ENCODE assay signal across 15 cellular contexts in the genomic region with DNA sequence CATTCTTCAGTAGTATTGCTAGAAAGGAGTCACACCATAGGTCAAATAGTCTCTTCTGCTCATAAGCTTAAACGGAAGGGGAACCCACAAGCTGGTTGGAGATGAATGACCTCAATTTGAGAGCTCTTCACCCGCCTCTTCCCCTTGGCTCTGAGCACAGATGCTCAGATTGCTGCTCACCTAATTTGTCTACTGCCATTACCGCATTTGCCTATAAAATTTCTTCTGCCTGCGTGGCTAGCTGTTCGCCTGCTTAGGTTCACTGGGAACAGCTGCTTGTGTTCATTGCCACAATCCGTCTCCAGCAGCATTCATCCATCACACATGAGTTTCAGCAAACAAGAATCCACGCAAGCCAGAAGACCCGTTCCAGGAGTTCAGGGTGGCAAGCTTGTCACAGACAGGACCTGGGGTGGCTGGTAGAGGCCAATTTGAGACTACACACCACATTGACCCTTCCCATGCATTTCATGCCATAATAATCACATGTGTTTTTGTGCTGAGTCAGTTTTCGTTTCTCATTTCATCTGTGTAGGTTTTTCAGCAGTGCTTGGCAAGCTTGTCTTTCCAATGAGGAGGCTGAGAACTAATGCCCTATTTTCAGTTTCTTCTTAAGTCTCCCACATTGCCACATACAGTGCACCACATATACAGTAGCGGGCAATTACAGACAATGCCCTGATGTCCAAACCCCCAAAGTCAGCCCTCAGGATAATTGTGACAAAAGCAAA. TPM values are rescaled to one million over a fixed set of nuclear protein-coding genes. Genes with fewer than 3 reads are reported as not detected.
DNase-seq lines count a peak whose midpoint lies in the region; ATAC-seq, FAIRE-seq and TF ChIP-seq lines count a peak whose summit lies in the region.
"Had no signal": no experiment of that assay in that cellular context is flagged by ENCODE, and none has a peak within 500 bp of the region (broad histone marks: within the 10 kb centered on the region; RNA-seq: fewer than 3 reads in every experiment).

No MANE protein-coding gene starts in this region.

- H3K36me3 Mint-ChIP-seq in naive thymus-derived CD4-positive, alpha-beta T cell: no peaks in the 10 kb centered on the region

- no peaks in the 10 kb centered on the region for H3K27me3 ChIP-seq in AG04450 (ENCODE audit: control insufficient read depth, insufficient read depth, low read length)
- H3K27me3 ChIP-seq in naive thymus-derived CD4-positive, alpha-beta T cell (ENCODE audit: control insufficient read depth in 2 of 2, insufficient read depth in 2 of 2, low read length in 2 of 2): no peaks in the 10 kb centered on the region

- H3K9me3 ChIP-seq in AG04450 (ENCODE audit: control insufficient read depth, insufficient read depth, low read length): peaks cover 10% of the 10 kb centered on the region
- H3K9me3 ChIP-seq in naive thymus-derived CD4-positive, alpha-beta T cell (ENCODE audit: control insufficient read depth in 2 of 3, low read length in 3 of 3): no peaks in the 10 kb centered on the region

- POLR2A ChIA-PET in AG04450 (lab: Yijun Ruan, JAX): interaction anchor here (0.6 to 2.6 kb wide), 21 partner anchors 9 to 270 kb away, joined by 3 to 24 read pairs (median 5); a partner anchor contains a TSS
- POLR2A ChIA-PET in naive thymus-derived CD4-positive, alpha-beta T cell (lab: Charles Lee): no interaction called here

- 0 out of 2 replicates have a peak overlapping the region, but pooled peaks have one; percentile 23 for H3K4me3 ChIP-seq in AG04450 (ENCODE audit: low read depth, low read length)
- H3K4me3 ChIP-seq in naive thymus-derived CD4-positive, alpha-beta T cell (ENCODE audit: low read length): no peak overlapping the region

- no peaks in the 10 kb centered on the region for H3K4me1 ChIP-seq in naive thymus-derived CD4-positive, alpha-beta T cell (ENCODE audit: control insufficient read depth in 2 of 2, insufficient read depth in 2 of 2, low read length in 2 of 2)

- CTCF ChIA-PET in AG04450 (lab: Charles Lee): interaction anchor here (0.7 to 1.3 kb wide), 3 partner anchors 10 to 276 kb away, joined by 3 to 7 read pairs (median 4); no protein-coding TSS in a partner anchor
- CTCF ChIA-PET in naive thymus-derived CD4-positive, alpha-beta T cell (lab: Charles Lee): no interaction called here

- H3K4me1 Mint-ChIP-seq in naive thymus-derived CD4-positive, alpha-beta T cell: no peaks in the 10 kb centered on the region

- H3K36me3 ChIP-seq in naive thymus-derived CD4-positive, alpha-beta T cell (ENCODE audit: control insufficient read depth in 2 of 3, insufficient read depth in 3 of 3, low read length in 3 of 3): no peaks in the 10 kb centered on the region

- peak overlapping the region in 1 of 9 donors; percentile 73 for H3K27ac Mint-ChIP-seq in naive thymus-derived CD4-positive, alpha-beta T cell
- H3K27ac Mint-ChIP-seq: mesothelial cell of epicardium had no signal

- H3K27ac ChIP-seq in AG04450 (ENCODE audit: low read depth, low read length) (peak overlapping the region; percentile 92), angular gyrus (ENCODE audit: low read depth, low read length) (peak overlapping the region; percentile 12)
- H3K27ac ChIP-seq in naive thymus-derived CD4-positive, alpha-beta T cell (ENCODE audit: low read depth, low read length): no peak overlapping the region

- peaks cover 4 to 36% (median 11%) of the 10 kb centered on the region in 11 donors for H3K9me3 Mint-ChIP-seq in naive thymus-derived CD4-positive, alpha-beta T cell

- peak; percentile 88 for ATAC-seq in GM19351 (IDR thresholded peaks at IDR 0.05; ENCODE audit: unreplicated experiment)
- ATAC-seq in naive thymus-derived CD4-positive, alpha-beta T cell: no peak
- no peak for ATAC-seq in left ventricle myocardium superior
- ATAC-seq: activated T-cell treated with anti-CD3 and anti-CD28 coated beads, Interleukin-2, amount 50 U/mL, for 4 hours; right cardiac atrium had no signal

- TF ChIP-seq CTCF in AG04450 (IDR thresholded peaks at IDR 0.05; ENCODE audit: low read depth, low read length): no peak
- TF ChIP-seq CTCF in D721Med (IDR thresholded peaks at IDR 0.05; ENCODE audit: insufficient read depth, missing control alignments): no peak

- no peak for FAIRE-seq in D721Med (lab: Jason Lieb, UNC)

- peak; percentile 85 for DNase-seq in AG04450 (ENCODE audit: low read depth, low spot score)
- peak; percentile 33 for DNase-seq in NCI-H1092 (lab: John Stamatoyannopoulos, UW)
- no peak for DNase-seq in naive thymus-derived CD4-positive, alpha-beta T cell
- DNase-seq in left ventricle myocardium superior: no peak
- no peak for DNase-seq in activated naive CD4-positive, alpha-beta T cell treated with Interleukin-2 at 50 U/mL for 16 hours
- DNase-seq in D721Med (ENCODE audit: insufficient read length, low spot score): no peak
- DNase-seq: activated CD4-positive, CD25-positive, alpha-beta regulatory T cell; activated T-cell treated with anti-CD3 and anti-CD28 coated beads, Interleukin-2, amount 50 U/mL, for 4 hours; AML-193; right cardiac atrium; SIG-M5; substantia nigra had no signal

- H3K4me3 Mint-ChIP-seq in naive thymus-derived CD4-positive, alpha-beta T cell: no peak overlapping the region
- H3K4me3 Mint-ChIP-seq: activated T-cell treated with anti-CD3 and anti-CD28 coated beads, Interleukin-2, amount 50 U/mL, for 4 hours; mesothelial cell of epicardium had no signal

- peaks cover 0 to 12% (median 4%) of the 10 kb centered on the region in 5 donors for H3K27me3 Mint-ChIP-seq in naive thymus-derived CD4-positive, alpha-beta T cell

- intact Hi-C loops in naive thymus-derived CD4-positive, alpha-beta T cell (cut with micrococcal nuclease): loop anchor here in 1 of 2 donors (10.0 kb wide), 1 partner anchor 650 kb away; no protein-coding TSS in a partner anchor
- intact Hi-C loops in left ventricle myocardium superior (cut with micrococcal nuclease): loop anchor here (10.0 kb wide), 2 partner anchors 100 to 280 kb away; no protein-coding TSS in a partner anchor

RNA-seq across cellular contexts. Expression of a gene that starts 50.3 kb away (rescaled TPM):
- polyA plus RNA-seq in AG04450 (2011; rRNA removed): 9.9 and 12.4 TPM in 2 replicates
- polyA minus RNA-seq in AG04450 (2011; rRNA and poly(A)+ RNA removed): 25.4 and 31.5 TPM in 2 replicates
- not detected for total RNA-seq in naive thymus-derived CD4-positive, alpha-beta T cell
- polyA plus RNA-seq in naive thymus-derived CD4-positive, alpha-beta T cell: not detected
- 0.07 TPM for total RNA-seq in left ventricle myocardium superior
- total RNA-seq: activated T-cell treated with anti-CD3 and anti-CD28 coated beads, Interleukin-2, amount 50 U/mL, for 4 hours had no signal

Comparison
In these comparisons a context has a peak if more than half of its experiments do, and no peak if none do; other contexts are left out.
1. DNase-seq: peak in AG04450 (single experiment) and NCI-H1092 (single experiment); none in naive thymus-derived CD4-positive, alpha-beta T cell (0 of 9), left ventricle myocardium superior (single experiment), activated naive CD4-positive, alpha-beta T cell treated with Interleukin-2 at 50 U/mL for 16 hours (single experiment) and D721Med (single experiment).